In genomic region chr2:167342769-167343168, GRCh38 we compare ENCODE assay signal across 18 cellular contexts. TPM values are rescaled to one million over a fixed set of nuclear protein-coding genes. Genes with fewer than 3 reads are reported as not detected.
DNase-seq lines count a peak whose midpoint lies in the region; ATAC-seq, FAIRE-seq and TF ChIP-seq lines count a peak whose summit lies in the region.
"Had no signal": no experiment of that assay in that cellular context is flagged by ENCODE, and none has a peak within 500 bp of the region (broad histone marks: within the 10 kb centered on the region; RNA-seq: fewer than 3 reads in every experiment).

No MANE protein-coding gene starts in this region.

- H3K9me2 ChIP-seq in HCT116 (ENCODE audit: insufficient read depth) (no peaks in the 10 kb centered on the region), PC-3 (replicated peaks; ENCODE audit: low read length) (no peaks in the 10 kb centered on the region)

- TF ChIP-seq RAD21 in HCT116 (IDR thresholded peaks at IDR 0.05; ENCODE audit: low read depth), result 0 out of 2 replicates have a peak, but pooled peaks have one; percentile 14

- CTCF ChIA-PET in HCT116 (lab: Charles Lee), result no interaction called here
- CTCF ChIA-PET in PC-3 (lab: Charles Lee), result interaction anchor here (0.5 to 1.2 kb wide), 7 partner anchors 69 to 1350 kb away, joined by 3 to 4 read pairs (median 3); no protein-coding TSS in a partner anchor

- RAD21 ChIA-PET in HCT116 (lab: Charles Lee; ENCODE audit: low non-redundant PET in 1 of 2, low total read pairs in 2 of 2, uncharacterized antibody in 2 of 2, unreplicated experiment in 2 of 2), result no interaction called here

- peak; percentile 40 for DNase-seq in ACHN
- no peak for DNase-seq in HCT116 (ENCODE audit: low read depth, low spot score)
- peak; percentile 23 for DNase-seq in PC-3
- DNase-seq in fibroblast of villous mesenchyme (ENCODE audit: low read depth), result no peak
- no peak for DNase-seq in mucosa of gallbladder (ENCODE audit: low spot score)
- DNase-seq in NOMO-1 treated with DMSO at 0.1 percent for 48 hours (lab: John Stamatoyannopoulos, UW; ENCODE audit: unreplicated experiment), result no peak
- no peak for DNase-seq in RCC 7860 (ENCODE audit: low spot score)
- DNase-seq: activated CD4-positive, alpha-beta T cell treated with anti-CD3 and anti-CD28 coated beads, Interleukin-2, amount 50 U/mL, for 4 hours; effector CD4-positive, alpha-beta T cell; KBM-7; NCI-H2107; posterior cingulate gyrus; Right ventricle myocardium superior; T1000 had no signal

- TF ChIP-seq CTCF in HCT116 (IDR thresholded peaks at IDR 0.05 in 2 of 3, conservative IDR thresholded peaks at IDR 0.05 in 1 of 3; ENCODE audit: borderline replicate concordance in 1 of 3, insufficient read depth in 1 of 3, low read depth in 2 of 3, low read length in 2 of 3) (0 out of 6 replicates have a peak, but pooled peaks of 1 of the 3 experiments have one; percentile 16), PC-3 (conservative IDR thresholded peaks at IDR 0.05; ENCODE audit: low read depth, low read length) (peak; percentile 52), fibroblast of villous mesenchyme (IDR thresholded peaks at IDR 0.05; ENCODE audit: insufficient read depth, low read depth, low read length) (peak; percentile 9)

- H3K4me3 ChIP-seq in HCT116 (replicated peaks in 1 of 2; ENCODE audit: low read depth in 1 of 2, low read length in 2 of 2) (no peak overlapping the region), PC-3 (ENCODE audit: low read length) (no peak overlapping the region), fibroblast of villous mesenchyme (ENCODE audit: low read depth, low read length) (no peak overlapping the region)

- ATAC-seq in HCT116, result no peak
- ATAC-seq in PC-3, result no peak; the same call in 1 of the 2 replicates
- ATAC-seq in HG02623 (IDR thresholded peaks at IDR 0.05; ENCODE audit: unreplicated experiment), result no peak

- H3K27me3 ChIP-seq in HCT116 (ENCODE audit: insufficient read depth, low read length) (no peaks in the 10 kb centered on the region), PC-3 (ENCODE audit: low read length) (no peaks in the 10 kb centered on the region)

- H3K9me3 ChIP-seq in HCT116 (ENCODE audit: control insufficient read depth in 1 of 2, insufficient read depth in 1 of 2, low read depth in 1 of 2, low read length in 2 of 2) (no peaks in the 10 kb centered on the region), PC-3 (ENCODE audit: low read length) (no peaks in the 10 kb centered on the region)

- TF ChIP-seq POLR2A in HCT116 (IDR thresholded peaks at IDR 0.05; ENCODE audit: borderline replicate concordance, extremely low read depth, insufficient read depth, insufficient read length), result no peak

- FAIRE-seq in RCC 7860 (lab: Jason Lieb, UNC), result no peak
- FAIRE-seq: keratinocyte, urothelium cell line had no signal

- no peaks in the 10 kb centered on the region for H3K4me1 ChIP-seq in HCT116 (ENCODE audit: control insufficient read depth in 1 of 2, insufficient read depth in 2 of 2, low read length in 2 of 2)
- no peaks in the 10 kb centered on the region for H3K4me1 ChIP-seq in PC-3 (ENCODE audit: insufficient read depth, low read length)

- no peaks in the 10 kb centered on the region for H3K79me2 ChIP-seq in HCT116 (ENCODE audit: insufficient read depth, low read length)
- H3K79me2 ChIP-seq in PC-3 (ENCODE audit: low read length), result no peaks in the 10 kb centered on the region

- H2AFZ ChIP-seq in HCT116 (ENCODE audit: low read depth, low read length, poor library complexity, severe bottlenecking), result no peak overlapping the region
- H2AFZ ChIP-seq in PC-3 (ENCODE audit: low read length), result no peak overlapping the region

- POLR2A ChIA-PET in HCT116 (lab: Charles Lee), result no interaction called here
- POLR2A ChIA-PET in PC-3 (lab: Charles Lee; ENCODE audit: unreplicated experiment), result interaction anchor here (0.6 kb wide), 1 partner anchor 66 kb away, joined by 7 read pairs; no protein-coding TSS in a partner anchor

- H3K27ac ChIP-seq in HCT116 (ENCODE audit: low read depth, low read length) (no peak overlapping the region), PC-3 (ENCODE audit: low read length) (no peak overlapping the region)

- H4K20me1 ChIP-seq in HCT116 (ENCODE audit: insufficient read depth) (no peaks in the 10 kb centered on the region), PC-3 (ENCODE audit: low read length) (no peaks in the 10 kb centered on the region)

- no peaks in the 10 kb centered on the region for H3F3A ChIP-seq in PC-3 (ENCODE audit: low read length, unreplicated experiment)

- no peak overlapping the region for H3K9ac ChIP-seq in HCT116 (ENCODE audit: low read length)
- no peak overlapping the region for H3K9ac ChIP-seq in PC-3 (ENCODE audit: low read length)

- intact Hi-C loops in HCT116 (cut with micrococcal nuclease) (no loop called here), PC-3 (cut with micrococcal nuclease) (loop anchor here (5.0 to 10.0 kb wide), 2 partner anchors 70 to 612 kb away; no protein-coding TSS in a partner anchor)

- BruUV-seq in HCT116 (replicated peaks; lab: Mats Ljungman, UMichigan) (no TSS peak), PC-3 (replicated peaks; lab: Mats Ljungman, UMichigan) (no TSS peak)

- H3K4me2 ChIP-seq in HCT116 (ENCODE audit: low read length) (no peak overlapping the region), PC-3 (ENCODE audit: low read length) (no peak overlapping the region)

- no peaks in the 10 kb centered on the region for H3K36me3 ChIP-seq in HCT116 (ENCODE audit: control insufficient read depth in 1 of 2, insufficient read depth in 2 of 2, low read length in 2 of 2)
- no peaks in the 10 kb centered on the region for H3K36me3 ChIP-seq in PC-3 (ENCODE audit: low read depth, low read length)

- in situ Hi-C loops in ACHN (cut with HindIII; ENCODE audit: low pct_ligation_motif_present, low pct_unique_long_range_greater_than_20kb, low sequenced_read_pairs), result no loop called here

TF ChIP-seq in HCT116, 20 proteins besides CTCF, POLR2A, EP300 and RAD21:
- no peak for TF ChIP-seq SRF (IDR thresholded peaks at IDR 0.05; ENCODE audit: low read depth)
- no peak for TF ChIP-seq FOSL1 (IDR thresholded peaks at IDR 0.05; ENCODE audit: low read depth)
- TF ChIP-seq JUND (IDR thresholded peaks at IDR 0.05), result no peak
- TF ChIP-seq REST (IDR thresholded peaks at IDR 0.05; ENCODE audit: low read depth), result no peak
- TF ChIP-seq EZH2phosphoT487 (IDR thresholded peaks at IDR 0.05; ENCODE audit: borderline replicate concordance), result no peak

RNA-seq across cellular contexts. Expression of gene B3GALT1, which starts 50.0 kb away (rescaled TPM):
- total RNA-seq in HCT116 (2021; ENCODE audit: unreplicated experiment) (0.30 TPM), PC-3 (2014; rRNA removed) (0.06 and 0.07 TPM in 2 replicates), fibroblast of villous mesenchyme (under 0.01 and 0.32 TPM in 2 replicates), mucosa of gallbladder (0.09 TPM)
- 0.04 and 0.05 TPM in 2 replicates for polyA plus RNA-seq in HCT116 (2012)
- total RNA-seq: activated T-helper 2 cell treated with anti-CD3 and anti-CD28 coated beads, Interferon-gamma antibody, Interleukin-2, Interleukin-4, amounts not matched to agents 10 μg/mL and 5 μg/mL and 100 μg/mL, durations not matched to agents 14 hours and 24 hours and 36 hours had no signal

Comparison
In these comparisons a context has a peak if more than half of its experiments do, and no peak if none do; other contexts are left out.
1. DNase-seq: peak in ACHN (single experiment) and PC-3 (single experiment); none in HCT116 (single experiment), fibroblast of villous mesenchyme (single experiment), mucosa of gallbladder (single experiment), NOMO-1 treated with DMSO at 0.1 percent for 48 hours (single experiment) and RCC 7860 (single experiment).